1 cellular context compared by ENCODE assay signal in the genomic region with DNA sequence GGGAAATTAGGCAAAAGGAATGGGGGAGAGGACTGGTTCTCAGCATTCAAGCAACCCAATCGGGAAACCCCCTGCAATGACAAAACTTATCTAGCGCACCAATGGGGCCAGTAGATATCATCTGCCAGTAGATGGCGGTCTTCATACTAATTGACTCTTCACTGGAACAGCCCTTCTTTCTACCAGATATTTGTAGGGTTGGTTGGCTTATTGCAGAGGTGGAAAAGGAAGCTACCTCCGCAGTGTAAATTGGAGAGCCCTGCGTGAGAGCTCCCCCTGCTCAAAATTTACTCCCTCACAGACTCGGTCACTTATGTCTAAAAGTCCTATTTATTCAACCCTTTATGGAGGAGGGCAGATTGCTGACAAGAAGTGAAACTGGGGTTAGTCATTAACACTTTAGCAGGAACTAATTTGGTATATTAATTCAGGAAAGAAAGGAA.
TF ChIP-seq lines count a peak whose summit lies in the region.

No MANE protein-coding gene starts in this region.

TF ChIP-seq in WTC11, 78 proteins besides CTCF, POLR2A, EP300 and RAD21 (continued from another document):
- TF ChIP-seq ZNF532 (CRISPR knock-in tag; IDR thresholded peaks at IDR 0.05; ENCODE audit: borderline replicate concordance) (no peak), ZNF219 (CRISPR knock-in tag; IDR thresholded peaks at IDR 0.05; ENCODE audit: borderline replicate concordance) (no peak), ZNF425 (CRISPR knock-in tag; conservative IDR thresholded peaks at IDR 0.05) (no peak), NR2C2 (CRISPR knock-in tag; IDR thresholded peaks at IDR 0.05) (no peak)
TF ChIP-seq in WTC11: peak in this region for 0.
